2 cellular contexts compared by ENCODE assay signal in the genomic region with DNA sequence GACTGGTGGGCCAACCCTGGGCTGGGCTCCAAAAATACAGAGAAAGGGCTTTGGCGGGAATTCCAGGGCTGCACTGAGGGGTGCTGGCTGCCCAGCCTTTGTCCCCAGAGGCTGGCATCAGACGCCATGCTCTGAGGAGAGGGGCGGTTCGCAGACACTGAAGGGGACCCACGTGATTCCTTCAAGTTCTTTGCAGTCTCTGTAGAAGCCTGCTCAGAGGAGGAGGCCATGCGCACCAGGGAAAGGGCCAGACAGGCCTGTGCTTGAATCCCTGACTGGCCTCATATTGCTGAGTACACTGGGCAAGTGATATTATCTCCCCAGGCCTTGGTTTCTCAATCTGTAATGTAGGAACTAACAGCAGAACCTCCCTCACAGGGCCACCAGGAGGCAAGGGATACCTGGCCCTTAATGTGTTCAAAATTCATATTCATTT.
TF ChIP-seq lines count a peak whose summit lies in the region.

No MANE protein-coding gene starts in this region.

TF ChIP-seq in IMR-90, 13 proteins besides CTCF, POLR2A, EP300 and RAD21 (continued from another document):
- TF ChIP-seq, protein P1, sequence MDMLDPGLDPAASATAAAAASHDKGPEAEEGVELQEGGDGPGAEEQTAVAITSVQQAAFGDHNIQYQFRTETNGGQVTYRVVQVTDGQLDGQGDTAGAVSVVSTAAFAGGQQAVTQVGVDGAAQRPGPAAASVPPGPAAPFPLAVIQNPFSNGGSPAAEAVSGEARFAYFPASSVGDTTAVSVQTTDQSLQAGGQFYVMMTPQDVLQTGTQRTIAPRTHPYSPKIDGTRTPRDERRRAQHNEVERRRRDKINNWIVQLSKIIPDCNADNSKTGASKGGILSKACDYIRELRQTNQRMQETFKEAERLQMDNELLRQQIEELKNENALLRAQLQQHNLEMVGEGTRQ (IDR thresholded peaks at IDR 0.05; ENCODE audit: low read depth, low read length) = no peak
- no peak for TF ChIP-seq FOS (IDR thresholded peaks at IDR 0.05; ENCODE audit: low read depth, low read length)

TF ChIP-seq in WTC11, 78 proteins besides CTCF, POLR2A, EP300 and RAD21:
- TF ChIP-seq, protein P2, sequence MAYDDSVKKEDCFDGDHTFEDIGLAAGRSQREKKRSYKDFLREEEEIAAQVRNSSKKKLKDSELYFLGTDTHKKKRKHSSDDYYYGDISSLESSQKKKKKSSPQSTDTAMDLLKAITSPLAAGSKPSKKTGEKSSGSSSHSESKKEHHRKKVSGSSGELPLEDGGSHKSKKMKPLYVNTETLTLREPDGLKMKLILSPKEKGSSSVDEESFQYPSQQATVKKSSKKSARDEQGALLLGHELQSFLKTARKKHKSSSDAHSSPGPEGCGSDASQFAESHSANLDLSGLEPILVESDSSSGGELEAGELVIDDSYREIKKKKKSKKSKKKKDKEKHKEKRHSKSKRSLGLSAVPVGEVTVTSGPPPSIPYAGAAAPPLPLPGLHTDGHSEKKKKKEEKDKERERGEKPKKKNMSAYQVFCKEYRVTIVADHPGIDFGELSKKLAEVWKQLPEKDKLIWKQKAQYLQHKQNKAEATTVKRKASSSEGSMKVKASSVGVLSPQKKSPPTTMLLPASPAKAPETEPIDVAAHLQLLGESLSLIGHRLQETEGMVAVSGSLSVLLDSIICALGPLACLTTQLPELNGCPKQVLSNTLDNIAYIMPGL (CRISPR knock-in tag; IDR thresholded peaks at IDR 0.05) = no peak
- TF ChIP-seq ZNF138 (CRISPR knock-in tag; conservative IDR thresholded peaks at IDR 0.05) = no peak
- TF ChIP-seq OVOL2 (CRISPR knock-in tag; IDR thresholded peaks at IDR 0.05; ENCODE audit: borderline replicate concordance) = no peak
